Comparison of ENCODE assay signal across 17 cellular contexts in the genomic region with DNA sequence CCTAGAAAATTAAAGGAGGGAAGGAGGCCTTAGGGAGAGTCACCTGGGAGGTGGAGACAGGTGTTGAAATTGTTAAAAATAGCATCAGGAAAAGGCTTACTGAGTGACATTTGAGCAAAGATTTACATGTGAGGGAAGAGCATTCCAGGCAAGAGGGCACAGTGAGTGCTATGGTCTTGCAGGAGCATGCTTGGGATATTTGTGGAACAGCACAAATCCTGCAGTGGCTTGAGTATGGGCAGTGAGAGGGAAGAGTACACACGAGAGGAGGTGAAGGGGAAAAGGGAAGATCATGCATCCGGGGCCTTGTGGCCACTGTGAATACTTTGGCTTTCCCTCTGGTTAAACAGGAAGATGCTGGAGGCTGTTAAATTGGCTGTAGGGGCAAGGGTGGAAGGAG.
"Had no signal": no experiment of that assay in that cellular context is flagged by ENCODE, and none has a peak within 500 bp of the region (broad histone marks: within the 10 kb centered on the region; RNA-seq: fewer than 3 reads in every experiment).

No MANE protein-coding gene starts in this region.

- H3K27me3 Mint-ChIP-seq: activated CD4-positive, alpha-beta T cell treated with anti-CD3 and anti-CD28 coated beads, Interleukin-2, amount 10 ng/mL, durations not matched to agents 7 days and 5 days; activated naive CD4-positive, alpha-beta T cell treated with anti-CD3 and anti-CD28 coated beads, Interleukin-2, amount 10 ng/mL, durations not matched to agents 7 days and 5 days; activated T-helper 17 cell treated with anti-CD3 and anti-CD28 coated beads, Interleukin-2, amount 50 U/mL, for 72 hours; type B pancreatic cell had no signal

- H3K4me3 ChIP-seq: adrenal gland, mucosa of descending colon, psoas muscle, right lobe of liver, suprapubic skin had no signal

- H3K27me3 ChIP-seq: adrenal gland, brain microvascular endothelial cell, right lobe of liver, suprapubic skin had no signal

- H3K27ac Mint-ChIP-seq: activated CD4-positive, alpha-beta T cell treated with anti-CD3 and anti-CD28 coated beads, Interleukin-2, amount 10 ng/mL, durations not matched to agents 7 days and 5 days; activated naive CD4-positive, alpha-beta T cell treated with anti-CD3 and anti-CD28 coated beads, Interleukin-2, amount 10 ng/mL, durations not matched to agents 7 days and 5 days; activated T-helper 17 cell treated with anti-CD3 and anti-CD28 coated beads, Interleukin-2, amount 50 U/mL, for 72 hours; type B pancreatic cell had no signal

- H3K9me3 Mint-ChIP-seq: activated CD4-positive, alpha-beta T cell treated with anti-CD3 and anti-CD28 coated beads, Interleukin-2, amount 10 ng/mL, durations not matched to agents 7 days and 5 days; activated naive CD4-positive, alpha-beta T cell treated with anti-CD3 and anti-CD28 coated beads, Interleukin-2, amount 10 ng/mL, durations not matched to agents 7 days and 5 days; activated T-helper 17 cell treated with anti-CD3 and anti-CD28 coated beads, Interleukin-2, amount 50 U/mL, for 72 hours; type B pancreatic cell had no signal

- DNase-seq: activated CD4-positive, alpha-beta T cell treated with anti-CD3 and anti-CD28 coated beads, Interleukin-2, amount 10 ng/mL, durations not matched to agents 7 days and 5 days; activated CD4-positive, CD25-positive, alpha-beta regulatory T cell; activated CD8-positive, alpha-beta memory T cell treated with anti-CD3 and anti-CD28 coated beads for 24 hours; activated naive CD4-positive, alpha-beta T cell treated with anti-CD3 and anti-CD28 coated beads, Interleukin-2, amount 10 ng/mL, durations not matched to agents 7 days and 5 days; activated T-cell treated with anti-CD3 and anti-CD28 coated beads for 4 hours; adrenal gland; brain microvascular endothelial cell; hypothalamus; left colon; mucosa of descending colon; psoas muscle; right lobe of liver; stimulated activated CD4-positive, alpha-beta T cell treated with anti-CD3 and anti-CD28 coated beads, Interleukin-2, amount 100 ng/mL, for 24 hours; stimulated activated naive CD4-positive, alpha-beta T cell treated with Interleukin-2 at 50 U/mL for 16 hours had no signal

- H3K4me1 ChIP-seq: psoas muscle, right lobe of liver, suprapubic skin had no signal

- H3K36me3 ChIP-seq: brain microvascular endothelial cell, right lobe of liver had no signal

- H3K27ac ChIP-seq: adrenal gland, brain microvascular endothelial cell, psoas muscle, right lobe of liver, suprapubic skin had no signal

- H3K9me3 ChIP-seq: adrenal gland, mucosa of descending colon, psoas muscle, right lobe of liver, suprapubic skin had no signal

- ATAC-seq: activated T-helper 17 cell treated with anti-CD3 and anti-CD28 coated beads, Interleukin-2, amount 50 U/mL, for 72 hours; left colon; mucosa of descending colon; psoas muscle; right lobe of liver had no signal

- H3K4me3 Mint-ChIP-seq: activated CD4-positive, alpha-beta T cell treated with anti-CD3 and anti-CD28 coated beads, Interleukin-2, amount 10 ng/mL, durations not matched to agents 7 days and 5 days; activated naive CD4-positive, alpha-beta T cell treated with anti-CD3 and anti-CD28 coated beads, Interleukin-2, amount 10 ng/mL, durations not matched to agents 7 days and 5 days; activated T-helper 17 cell treated with anti-CD3 and anti-CD28 coated beads, Interleukin-2, amount 50 U/mL, for 72 hours; type B pancreatic cell had no signal
